Comparison of ENCODE assay signal across 19 cellular contexts in genomic region chr10:133022784-133023115, GRCh38.
A peak's percentile ranks its signal among the peaks of the same experiment; 100 is the strongest.
DNase-seq lines count a peak whose midpoint lies in the region; ATAC-seq and TF ChIP-seq lines count a peak whose summit lies in the region.
"Had no signal": no experiment of that assay in that cellular context is flagged by ENCODE, and none has a peak within 500 bp of the region (broad histone marks: within the 10 kb centered on the region; RNA-seq: fewer than 3 reads in every experiment).

No MANE protein-coding gene starts in this region.

- no peaks in the 10 kb centered on the region for H3K79me2 ChIP-seq in SK-N-SH (ENCODE audit: insufficient read depth)

- WGBS in SK-N-SH (ENCODE audit: low lambda C conversion rate) = 31% methylated on average over 8 of the region's 10 CpGs
- WGBS in liver = 21% methylated on average over 10 of the region's 10 CpGs

- no peaks in the 10 kb centered on the region for H3F3A ChIP-seq in SK-N-SH (replicated peaks; ENCODE audit: insufficient read depth)

- H3K36me3 ChIP-seq in SK-N-SH (replicated peaks in 1 of 2; ENCODE audit: control insufficient read depth in 1 of 2, insufficient read depth in 2 of 2, low read length in 1 of 2) (no peaks in the 10 kb centered on the region), liver (ENCODE audit: control insufficient read depth in 4 of 4, insufficient read depth in 3 of 4, low read depth in 1 of 4, low read length in 3 of 4) (no peaks in the 10 kb centered on the region)
- H3K36me3 ChIP-seq: thyroid gland, vagina had no signal

- H3K4me3 ChIP-seq in SK-N-SH (ENCODE audit: low read depth in 2 of 2, low read length in 1 of 2) (no peak overlapping the region), liver (ENCODE audit: low read depth in 1 of 3, low read length in 3 of 3) (no peak overlapping the region), foreskin fibroblast (ENCODE audit: low read depth in 1 of 2, low read length in 2 of 2) (no peak overlapping the region)
- H3K4me3 ChIP-seq: thyroid gland, vagina had no signal

- H3K9me3 ChIP-seq in SK-N-SH (no peaks in the 10 kb centered on the region), liver (ENCODE audit: control insufficient read depth in 4 of 4, low read length in 3 of 4) (no peaks in the 10 kb centered on the region)
- H3K9me3 ChIP-seq: thyroid gland, vagina had no signal

- H3K27me3 ChIP-seq in SK-N-SH (ENCODE audit: insufficient read depth) = no peaks in the 10 kb centered on the region
- H3K27me3 ChIP-seq in liver (ENCODE audit: control insufficient read depth in 4 of 4, insufficient read depth in 4 of 4, low read length in 3 of 4) = peaks cover 0 to 2% (median 0%) of the 10 kb centered on the region in 4 donors
- H3K27me3 ChIP-seq: thyroid gland, vagina had no signal

- POLR2A ChIA-PET in SK-N-SH (lab: Yijun Ruan, JAX) = no interaction called here

- no peak overlapping the region for H3K9ac ChIP-seq in SK-N-SH
- H3K9ac ChIP-seq in liver (ENCODE audit: low read depth in 1 of 2, low read length in 2 of 2) = no peak overlapping the region

- TF ChIP-seq RAD21 in SK-N-SH (IDR thresholded peaks at IDR 0.05; ENCODE audit: low read length) (no peak), liver (IDR thresholded peaks at IDR 0.05) (no peak)

- no peak overlapping the region for H3K27ac ChIP-seq in SK-N-SH (ENCODE audit: low read depth in 2 of 2, low read length in 1 of 2)
- peak overlapping the region; percentile 2 to 35 for H3K27ac ChIP-seq in liver (ENCODE audit: low read depth in 1 of 2, low read length in 2 of 2)
- H3K27ac ChIP-seq: thyroid gland, vagina had no signal

- H3K4me1 ChIP-seq in SK-N-SH (ENCODE audit: control insufficient read depth in 1 of 2, insufficient read depth in 2 of 2, low read depth in 1 of 2, low read length in 1 of 2) = peaks cover 0 to 2% of the 10 kb centered on the region in 2 experiments; a peak in 1 of 4 replicates
- no peaks in the 10 kb centered on the region for H3K4me1 ChIP-seq in liver (ENCODE audit: control insufficient read depth in 4 of 4, insufficient read depth in 4 of 4, low read length in 3 of 4)
- H3K4me1 ChIP-seq: thyroid gland, vagina had no signal

- H3K9me2 ChIP-seq in SK-N-SH = no peaks in the 10 kb centered on the region

- DNase-seq in SK-N-SH (peak; percentile 66), cerebellar cortex (ENCODE audit: low spot score) (peak; percentile 68), stromal cell of bone marrow (ENCODE audit: low read depth) (peak; percentile 19), foreskin fibroblast (no peak), OCI-M1 (lab: John Stamatoyannopoulos, UW) (no peak)
- no peak for DNase-seq in activated CD8-positive, alpha-beta memory T cell treated with anti-CD3 and anti-CD28 coated beads for 24 hours
- DNase-seq: activated CD4-positive, alpha-beta T cell treated with anti-CD3 and anti-CD28 coated beads for 36 hours; activated effector memory CD4-positive, alpha-beta T cell treated with Interleukin-2 at 50 U/mL for 16 hours; activated naive CD8-positive, alpha-beta T cell treated with anti-CD3 and anti-CD28 coated beads for 36 hours; CD8-positive, alpha-beta memory T cell; H7; NCI-H1092; NCI-H187 treated with DMSO at 0.1 percent for 48 hours; NCI-H2171 treated with DMSO at 0.1 percent for 48 hours; NCI-H524; thyroid gland had no signal

- TF ChIP-seq EP300 in SK-N-SH (IDR thresholded peaks at IDR 0.05; ENCODE audit: borderline replicate concordance in 1 of 2, low read depth in 1 of 2, low read length in 1 of 2) = no peak

- CTCF ChIA-PET in SK-N-SH (lab: Yijun Ruan, JAX) = interaction anchor here (1.1 kb wide), 1 partner anchor 84 kb away, joined by 3 read pairs; no protein-coding TSS in a partner anchor

- ATAC-seq in SK-N-SH treated with all-trans-retinoic acid at 6 μM for 48 hours = no peak
- ATAC-seq: activated CD4-positive, alpha-beta T cell treated with anti-CD3 and anti-CD28 coated beads for 36 hours had no signal

- no peaks in the 10 kb centered on the region for H4K20me1 ChIP-seq in SK-N-SH (ENCODE audit: insufficient read depth)

- H2AFZ ChIP-seq in SK-N-SH (ENCODE audit: low read depth) = no peak overlapping the region

- H3K4me2 ChIP-seq in SK-N-SH = no peak overlapping the region

- no peak for TF ChIP-seq CTCF in SK-N-SH (IDR thresholded peaks at IDR 0.05)
- no peak for TF ChIP-seq CTCF in liver (IDR thresholded peaks at IDR 0.05; ENCODE audit: low read depth, low read length, missing input control)
- TF ChIP-seq CTCF in foreskin fibroblast (IDR thresholded peaks at IDR 0.05; ENCODE audit: low read depth, low read length) = no peak

TF ChIP-seq in SK-N-SH, 30 proteins besides CTCF, POLR2A, EP300 and RAD21:
- no peak for TF ChIP-seq TEAD4 (IDR thresholded peaks at IDR 0.05; ENCODE audit: borderline replicate concordance, insufficient read depth)

TF ChIP-seq in SK-N-SH treated with all-trans-retinoic acid at 6 μM for 48 hours, 23 proteins besides CTCF, POLR2A, EP300 and RAD21 (continues in another document):
- TF ChIP-seq GLIS3 (CRISPR knock-in tag; IDR thresholded peaks at IDR 0.05) (no peak), ZNF565 (CRISPR knock-in tag; conservative IDR thresholded peaks at IDR 0.05; ENCODE audit: low read depth) (no peak), TCF4 (CRISPR knock-in tag; IDR thresholded peaks at IDR 0.05; ENCODE audit: borderline replicate concordance) (no peak), ZNF8 (CRISPR knock-in tag; IDR thresholded peaks at IDR 0.05) (no peak), BACH2 (CRISPR knock-in tag; IDR thresholded peaks at IDR 0.05; ENCODE audit: borderline replicate concordance) (no peak), ZFP3 (CRISPR knock-in tag; IDR thresholded peaks at IDR 0.05) (no peak)
- TF ChIP-seq, protein P1, sequence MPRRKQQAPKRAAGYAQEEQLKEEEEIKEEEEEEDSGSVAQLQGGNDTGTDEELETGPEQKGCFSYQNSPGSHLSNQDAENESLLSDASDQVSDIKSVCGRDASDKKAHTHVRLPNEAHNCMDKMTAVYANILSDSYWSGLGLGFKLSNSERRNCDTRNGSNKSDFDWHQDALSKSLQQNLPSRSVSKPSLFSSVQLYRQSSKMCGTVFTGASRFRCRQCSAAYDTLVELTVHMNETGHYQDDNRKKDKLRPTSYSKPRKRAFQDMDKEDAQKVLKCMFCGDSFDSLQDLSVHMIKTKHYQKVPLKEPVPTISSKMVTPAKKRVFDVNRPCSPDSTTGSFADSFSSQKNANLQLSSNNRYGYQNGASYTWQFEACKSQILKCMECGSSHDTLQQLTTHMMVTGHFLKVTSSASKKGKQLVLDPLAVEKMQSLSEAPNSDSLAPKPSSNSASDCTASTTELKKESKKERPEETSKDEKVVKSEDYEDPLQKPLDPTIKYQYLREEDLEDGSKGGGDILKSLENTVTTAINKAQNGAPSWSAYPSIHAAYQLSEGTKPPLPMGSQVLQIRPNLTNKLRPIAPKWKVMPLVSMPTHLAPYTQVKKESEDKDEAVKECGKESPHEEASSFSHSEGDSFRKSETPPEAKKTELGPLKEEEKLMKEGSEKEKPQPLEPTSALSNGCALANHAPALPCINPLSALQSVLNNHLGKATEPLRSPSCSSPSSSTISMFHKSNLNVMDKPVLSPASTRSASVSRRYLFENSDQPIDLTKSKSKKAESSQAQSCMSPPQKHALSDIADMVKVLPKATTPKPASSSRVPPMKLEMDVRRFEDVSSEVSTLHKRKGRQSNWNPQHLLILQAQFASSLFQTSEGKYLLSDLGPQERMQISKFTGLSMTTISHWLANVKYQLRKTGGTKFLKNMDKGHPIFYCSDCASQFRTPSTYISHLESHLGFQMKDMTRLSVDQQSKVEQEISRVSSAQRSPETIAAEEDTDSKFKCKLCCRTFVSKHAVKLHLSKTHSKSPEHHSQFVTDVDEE (CRISPR knock-in tag; IDR thresholded peaks at IDR 0.05) = no peak

TF ChIP-seq in liver, 16 proteins besides CTCF, POLR2A, EP300 and RAD21:
- TF ChIP-seq NR2F2 (IDR thresholded peaks at IDR 0.05) = peak; percentile 59
- no peak for TF ChIP-seq ATF3 (IDR thresholded peaks at IDR 0.05)

Comparison
In these comparisons a context has a peak if more than half of its experiments do, and no peak if none do; other contexts are left out.
1. DNase-seq: peak in SK-N-SH (single experiment), cerebellar cortex (single experiment) and stromal cell of bone marrow (single experiment); none in foreskin fibroblast (0 of 2), OCI-M1 (single experiment) and activated CD8-positive, alpha-beta memory T cell treated with anti-CD3 and anti-CD28 coated beads for 24 hours (single experiment).
2. H3K27ac ChIP-seq: peak in liver (2 of 2); none in SK-N-SH (0 of 2).